10 cellular contexts compared by ENCODE assay signal in the genomic region with DNA sequence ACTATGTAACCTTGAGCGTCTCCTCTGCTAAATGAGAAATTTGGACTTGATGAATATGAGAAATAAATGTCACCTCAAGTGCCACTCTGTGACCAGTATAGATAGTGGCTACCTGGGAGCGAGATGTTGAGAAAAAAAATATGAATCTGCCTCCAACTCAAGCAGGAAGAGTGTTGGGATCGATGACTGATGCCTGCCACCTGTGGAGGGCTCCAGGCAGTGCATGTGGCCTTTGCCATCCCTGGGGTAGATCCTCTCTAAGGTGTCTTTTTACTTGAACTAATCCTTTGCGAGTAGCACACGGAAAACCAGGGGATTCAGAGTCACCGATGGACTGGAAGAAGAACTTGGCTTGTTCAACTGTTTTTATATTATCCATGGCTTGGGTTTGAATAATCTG. TPM values are rescaled to one million over a fixed set of nuclear protein-coding genes. Genes with fewer than 3 reads are reported as not detected.
A peak's percentile ranks its signal among the peaks of the same experiment; 100 is the strongest.
DNase-seq lines count a peak whose midpoint lies in the region; ATAC-seq, FAIRE-seq and TF ChIP-seq lines count a peak whose summit lies in the region.
"Had no signal": no experiment of that assay in that cellular context is flagged by ENCODE, and none has a peak within 500 bp of the region (broad histone marks: within the 10 kb centered on the region; RNA-seq: fewer than 3 reads in every experiment).

No MANE protein-coding gene starts in this region.

- H3K4me3 ChIP-seq in NT2/D1 (ENCODE audit: insufficient read length, low read depth), result no peak overlapping the region
- no peak overlapping the region for H3K4me3 ChIP-seq in kidney (ENCODE audit: low read length in 2 of 2)
- H3K4me3 ChIP-seq: ascending aorta had no signal

- no peak for ATAC-seq in left lobe of liver

- no peak overlapping the region for H3K27ac Mint-ChIP-seq in HFFc6

- H3K36me3 Mint-ChIP-seq in HFFc6 (ENCODE audit: low read depth), result no peaks in the 10 kb centered on the region

- TF ChIP-seq CTCF in HFFc6 (IDR thresholded peaks at IDR 0.05) (peak; percentile 36; the same call in 1 of the 2 replicates), kidney (IDR thresholded peaks at IDR 0.05; ENCODE audit: borderline replicate concordance, extremely low read depth, insufficient read depth) (peak; percentile 26)

- no peak overlapping the region for H3K27ac ChIP-seq in kidney (ENCODE audit: low read depth in 2 of 2, low read length in 2 of 2)
- H3K27ac ChIP-seq: ascending aorta had no signal

- H3K9me3 Mint-ChIP-seq in HFFc6, result no peaks in the 10 kb centered on the region

- peaks cover 59% of the 10 kb centered on the region for H3K27me3 Mint-ChIP-seq in HFFc6 (ENCODE audit: insufficient read depth)

- intact Hi-C loops in kidney (cut with DNase I), result no loop called here

- H3K27me3 ChIP-seq in NT2/D1 (ENCODE audit: insufficient read depth, insufficient read length), result no peaks in the 10 kb centered on the region
- H3K27me3 ChIP-seq: ascending aorta had no signal

- H3K4me1 Mint-ChIP-seq in HFFc6 (ENCODE audit: low read depth), result no peaks in the 10 kb centered on the region

- H3K36me3 ChIP-seq in NT2/D1 (ENCODE audit: insufficient read depth, insufficient read length, low read length) (no peaks in the 10 kb centered on the region), kidney (ENCODE audit: control insufficient read depth in 1 of 2, insufficient read depth in 2 of 2, low read length in 2 of 2) (no peaks in the 10 kb centered on the region)
- H3K36me3 ChIP-seq: ascending aorta had no signal

- H3K9ac ChIP-seq in NT2/D1 (ENCODE audit: insufficient read length, low read depth), result no peak overlapping the region
- H3K9ac ChIP-seq in kidney (ENCODE audit: low read length in 2 of 2), result no peak overlapping the region

- H3K4me1 ChIP-seq in NT2/D1 (ENCODE audit: insufficient read depth, insufficient read length) (peaks cover 3% of the 10 kb centered on the region), kidney (ENCODE audit: control insufficient read depth in 1 of 2, insufficient read depth in 1 of 2, low read depth in 1 of 2, low read length in 2 of 2) (peaks cover 2 to 5% of the 10 kb centered on the region in 2 donors)
- H3K4me1 ChIP-seq: ascending aorta had no signal

- DNase-seq in Daoy (ENCODE audit: low read depth) (peak; percentile 6), HFFc6 (no peak), NT2/D1 (ENCODE audit: low read depth, low spot score) (peak; percentile 35), kidney (no peak), left lobe of liver (ENCODE audit: low spot score) (no peak), cerebellar cortex (ENCODE audit: low spot score) (no peak), cerebellar nuclear complex (lab: John Stamatoyannopoulos, UW) (no peak)
- DNase-seq in activated CD4-positive, alpha-beta T cell treated with anti-CD3 and anti-CD28 coated beads for 48 hours, result no peak

- H3K9me3 ChIP-seq in NT2/D1 (ENCODE audit: insufficient read depth, low read length), result no peaks in the 10 kb centered on the region
- H3K9me3 ChIP-seq in kidney (ENCODE audit: control insufficient read depth in 1 of 2, low read length in 2 of 2), result no peaks in the 10 kb centered on the region
- H3K9me3 ChIP-seq: ascending aorta had no signal

- no peak overlapping the region for H3K4me3 Mint-ChIP-seq in HFFc6

- no peak for FAIRE-seq in kidney (lab: Jason Lieb, UNC)

RNA-seq across cellular contexts. Expression of gene CCDC182, which starts 9.4 kb away (rescaled TPM):
- total RNA-seq in Daoy (2014; rRNA removed; shearing (Covaris generic)), result not detected in 2 replicates
- not detected for total RNA-seq in HFFc6 (2021; fragmentation: NEBNext Ultra II Directional; extraction: Animal tissue kit (Norgen Biotek cat#: 25700))
- total RNA-seq in kidney (not detected), left lobe of liver (not detected)
- not detected for polyA plus RNA-seq in kidney (ENCODE audit: insufficient read depth, low read depth, low replicate concordance)
- total RNA-seq: ascending aorta, liver had no signal
- polyA plus RNA-seq: liver had no signal

Comparison
In these comparisons a context has a peak if more than half of its experiments do, and no peak if none do; other contexts are left out.
1. DNase-seq: peak in Daoy (single experiment) and NT2/D1 (single experiment); none in HFFc6 (single experiment), kidney (single experiment), left lobe of liver (single experiment), cerebellar cortex (single experiment), cerebellar nuclear complex (0 of 2) and activated CD4-positive, alpha-beta T cell treated with anti-CD3 and anti-CD28 coated beads for 48 hours (single experiment).